20 cellular contexts compared by ENCODE assay signal in the genomic region with DNA sequence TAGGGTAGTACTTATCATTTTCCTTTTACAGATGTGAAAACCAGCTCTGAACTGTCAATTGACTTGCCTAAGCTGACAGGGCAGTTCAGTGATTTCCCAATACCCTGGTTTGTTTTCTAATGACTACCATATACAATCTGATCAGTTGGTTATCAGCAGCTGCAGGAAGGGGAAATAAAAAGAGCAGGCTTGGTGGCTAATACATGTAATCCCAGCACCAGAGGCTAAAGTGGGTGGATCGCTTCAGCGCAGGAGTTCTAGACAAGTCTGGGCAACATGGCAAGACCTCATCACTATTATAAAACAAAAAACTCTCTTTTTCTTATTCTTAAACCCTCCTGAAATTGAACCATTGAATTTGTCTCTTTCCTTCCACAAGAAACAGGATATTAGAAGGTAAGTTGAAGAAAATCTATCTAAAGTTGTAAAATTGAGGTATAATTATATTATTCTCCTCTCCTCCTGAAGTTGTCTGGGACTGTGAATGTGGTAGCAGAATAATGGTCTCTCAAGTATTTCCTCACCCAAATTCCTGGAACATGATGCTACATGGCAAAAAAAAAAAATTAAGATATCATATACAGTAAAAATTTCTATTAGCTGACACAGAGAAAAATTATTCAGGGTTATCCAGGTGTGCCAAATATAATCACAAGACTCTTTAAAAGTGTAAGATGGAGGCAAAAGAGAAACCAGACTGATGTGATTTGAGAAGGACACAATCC.
"Had no signal": no experiment of that assay in that cellular context is flagged by ENCODE, and none has a peak within 500 bp of the region (broad histone marks: within the 10 kb centered on the region; RNA-seq: fewer than 3 reads in every experiment).

No MANE protein-coding gene starts in this region.

- DNase-seq: activated CD4-positive, alpha-beta memory T cell treated with anti-CD3 and anti-CD28 coated beads, Interleukin-2, amount 10 ng/mL, durations not matched to agents 7 days and 5 days; activated CD4-positive, alpha-beta T cell treated with anti-CD3 and anti-CD28 coated beads, Interleukin-2, amount 10 ng/mL, durations not matched to agents 24 days and 14 days; activated effector memory CD4-positive, alpha-beta T cell treated with Interleukin-2 at 50 U/mL for 16 hours; activated naive CD4-positive, alpha-beta T cell treated with anti-CD3 and anti-CD28 coated beads, Interleukin-2, amount 10 ng/mL, durations not matched to agents 7 days and 5 days; activated T-cell treated with anti-CD3 and anti-CD28 coated beads, Interleukin-2, amount 50 U/mL, for 72 hours; anterior cingulate cortex; cortex of kidney; erythroblast; gastrocnemius medialis; hippocampal formation; left cardiac atrium; nucleus accumbens; stimulated activated CD4-positive, alpha-beta T cell treated with anti-CD3 and anti-CD28 coated beads, Interleukin-2, amount 100 ng/mL, for 48 hours; stimulated activated CD8-positive, alpha-beta memory T cell treated with anti-CD3 and anti-CD28 coated beads, Interleukin-4, amount 100 ng/mL, for 48 hours; stimulated activated naive B cell treated with anti-CD40 and anti-IgM and Interleukin-4, amounts not matched to agents 10 μg/mL and 1 μg/mL and 100 μg/mL, for 72 hours; T-cell; transverse colon had no signal

- H3K27me3 ChIP-seq: gastrocnemius medialis, transverse colon had no signal

- H3K36me3 ChIP-seq: gastrocnemius medialis, transverse colon had no signal

- H3K4me3 ChIP-seq: gastrocnemius medialis, transverse colon had no signal

- ATAC-seq: activated CD4-positive, CD25-positive, alpha-beta regulatory T cell treated with anti-CD3 and anti-CD28 coated beads, Interleukin-2, amount 50 U/mL, for 24 hours; activated T-cell treated with anti-CD3 and anti-CD28 coated beads, Interleukin-2, amount 50 U/mL, for 72 hours; gastrocnemius medialis; left cardiac atrium; sciatic nerve; stimulated activated naive B cell treated with anti-CD40 and anti-IgM and Interleukin-4, amounts not matched to agents 10 μg/mL and 1 μg/mL and 100 μg/mL, for 72 hours; T-cell had no signal

- H3K4me1 ChIP-seq: gastrocnemius medialis, transverse colon had no signal

- H3K27ac ChIP-seq: gastrocnemius medialis, transverse colon, VCaP had no signal

- H3K9me3 ChIP-seq: gastrocnemius medialis, transverse colon had no signal
